ENCODE assay signal across 12 cellular contexts in genomic region chr18:57436193-57436964, GRCh38. TPM values are rescaled to one million over a fixed set of nuclear protein-coding genes. Genes with fewer than 3 reads are reported as not detected.
DNase-seq lines count a peak whose midpoint lies in the region; FAIRE-seq and TF ChIP-seq lines count a peak whose summit lies in the region.
"Had no signal": no experiment of that assay in that cellular context is flagged by ENCODE, and none has a peak within 500 bp of the region (broad histone marks: within the 10 kb centered on the region; RNA-seq: fewer than 3 reads in every experiment).

No MANE protein-coding gene starts in this region.

- DNase-seq in activated T-cell treated with anti-CD3 and anti-CD28 coated beads, Interleukin-2, amount 50 U/mL, for 24 hours = peak; percentile 39
- DNase-seq in activated T-cell treated with anti-CD3 and anti-CD28 coated beads, Interleukin-2, amount 50 U/mL, for 1 hour = no peak
- no peak for DNase-seq in NT2/D1 (ENCODE audit: low read depth, low spot score)
- DNase-seq in glutamatergic neuron = peak; percentile 40
- no peak for DNase-seq in small intestine
- no peak for DNase-seq in medulla oblongata (ENCODE audit: extremely low spot score)
- no peak for DNase-seq in inferior parietal cortex (ENCODE audit: extremely low spot score)
- no peak for DNase-seq in dermis blood vessel endothelial cell
- DNase-seq: anterior cingulate cortex, DMS153, SIG-M5 had no signal

- peak overlapping the region; percentile 58 for H3K4me3 Mint-ChIP-seq in activated T-cell treated with anti-CD3 and anti-CD28 coated beads, Interleukin-2, amount 50 U/mL, for 24 hours
- peak overlapping the region; percentile 99 for H3K4me3 Mint-ChIP-seq in glutamatergic neuron (ENCODE audit: unreplicated experiment)

- peak overlapping the region; percentile 75 for H3K27ac Mint-ChIP-seq in activated T-cell treated with anti-CD3 and anti-CD28 coated beads, Interleukin-2, amount 50 U/mL, for 24 hours
- H3K27ac Mint-ChIP-seq in glutamatergic neuron (ENCODE audit: unreplicated experiment) = peak overlapping the region; percentile 99

- H3K27me3 ChIP-seq in NT2/D1 (ENCODE audit: insufficient read depth, insufficient read length) (peaks cover 93% of the 10 kb centered on the region), small intestine (ENCODE audit: control insufficient read depth in 2 of 2, insufficient read depth in 2 of 2, low read length in 2 of 2) (peaks cover 0 to 58% of the 10 kb centered on the region in 2 donors)

- peak overlapping the region; percentile 56 to 90 for H3K27ac ChIP-seq in small intestine (ENCODE audit: low read depth in 1 of 2, low read length in 1 of 2)
- H3K27ac ChIP-seq: vagina had no signal

- no peak overlapping the region for H3K9ac ChIP-seq in NT2/D1 (ENCODE audit: insufficient read length, low read depth)

- peaks cover 9% of the 10 kb centered on the region for H3K4me1 ChIP-seq in NT2/D1 (ENCODE audit: insufficient read depth, insufficient read length)
- no peaks in the 10 kb centered on the region for H3K4me1 ChIP-seq in small intestine (ENCODE audit: control insufficient read depth in 2 of 2, insufficient read depth in 1 of 2, low read depth in 1 of 2, low read length in 1 of 2)

- no peaks in the 10 kb centered on the region for H3K9me3 Mint-ChIP-seq in activated T-cell treated with anti-CD3 and anti-CD28 coated beads, Interleukin-2, amount 50 U/mL, for 24 hours
- peaks cover 58% of the 10 kb centered on the region for H3K9me3 Mint-ChIP-seq in glutamatergic neuron (ENCODE audit: unreplicated experiment)

- no peaks in the 10 kb centered on the region for H3K36me3 ChIP-seq in NT2/D1 (ENCODE audit: insufficient read depth, insufficient read length, low read length)
- peaks cover 0 to 3% of the 10 kb centered on the region in 2 donors for H3K36me3 ChIP-seq in small intestine (ENCODE audit: control insufficient read depth in 2 of 2, insufficient read depth in 2 of 2, low read length in 2 of 2)
- H3K36me3 ChIP-seq: vagina had no signal

- H3K4me3 ChIP-seq in NT2/D1 (ENCODE audit: insufficient read length, low read depth) (peak overlapping the region; percentile 24), small intestine (ENCODE audit: low read depth in 1 of 2, low read length in 2 of 2) (peak overlapping the region in 1 of 2 donors; percentile 86)

- H3K36me3 Mint-ChIP-seq in activated T-cell treated with anti-CD3 and anti-CD28 coated beads, Interleukin-2, amount 50 U/mL, for 24 hours (ENCODE audit: low read depth) = no peaks in the 10 kb centered on the region
- peaks cover 9% of the 10 kb centered on the region for H3K36me3 Mint-ChIP-seq in glutamatergic neuron (ENCODE audit: unreplicated experiment)

- WGBS in small intestine, 3 donors = 5 to 7% (median 6%) methylated on average over 58 to 62 of the region's 62 CpGs

- H3K27me3 Mint-ChIP-seq in activated T-cell treated with anti-CD3 and anti-CD28 coated beads, Interleukin-2, amount 50 U/mL, for 24 hours = peaks cover 94% of the 10 kb centered on the region
- H3K27me3 Mint-ChIP-seq in glutamatergic neuron (ENCODE audit: unreplicated experiment) = peaks cover 57% of the 10 kb centered on the region

- no peak for FAIRE-seq in small intestine (lab: Jason Lieb, UNC)

- TF ChIP-seq CTCF in glutamatergic neuron (IDR thresholded peaks at IDR 0.05; ENCODE audit: partially characterized antibody, unreplicated experiment) = no peak

- no peaks in the 10 kb centered on the region for H3K9me3 ChIP-seq in NT2/D1 (ENCODE audit: insufficient read depth, low read length)
- H3K9me3 ChIP-seq in small intestine (ENCODE audit: control insufficient read depth, low read depth) = no peaks in the 10 kb centered on the region
- H3K9me3 ChIP-seq: vagina had no signal

- H3K4me1 Mint-ChIP-seq in activated T-cell treated with anti-CD3 and anti-CD28 coated beads, Interleukin-2, amount 50 U/mL, for 24 hours (ENCODE audit: low read depth) = peaks cover 58% of the 10 kb centered on the region
- H3K4me1 Mint-ChIP-seq in glutamatergic neuron (ENCODE audit: low read depth, unreplicated experiment) = peaks cover 30% of the 10 kb centered on the region

RNA-seq across cellular contexts. Expression of gene ONECUT2, which starts 1.2 kb away (rescaled TPM):
- total RNA-seq in glutamatergic neuron (ENCODE audit: unreplicated experiment) (230 TPM), dermis blood vessel endothelial cell (under 0.01 TPM in 2 replicates)
- polyA plus RNA-seq in small intestine = 1 to 10 TPM; 6.5 to 9.2 (median 6.9) TPM
- total RNA-seq: vagina had no signal

Comparison
In these comparisons a context has a peak if more than half of its experiments do, and no peak if none do; other contexts are left out.
1. DNase-seq: peak in activated T-cell treated with anti-CD3 and anti-CD28 coated beads, Interleukin-2, amount 50 U/mL, for 24 hours (single experiment) and glutamatergic neuron (single experiment); none in activated T-cell treated with anti-CD3 and anti-CD28 coated beads, Interleukin-2, amount 50 U/mL, for 1 hour (single experiment), NT2/D1 (single experiment), small intestine (single experiment), medulla oblongata (single experiment), inferior parietal cortex (single experiment) and dermis blood vessel endothelial cell (single experiment).
2. RNA of gene ONECUT2, which starts 1.2 kb away (total RNA-seq): 230 TPM in glutamatergic neuron (single experiment); under 0.01 TPM in dermis blood vessel endothelial cell; every median in the first group is over 100 times any median in the second.